In the genomic region with DNA sequence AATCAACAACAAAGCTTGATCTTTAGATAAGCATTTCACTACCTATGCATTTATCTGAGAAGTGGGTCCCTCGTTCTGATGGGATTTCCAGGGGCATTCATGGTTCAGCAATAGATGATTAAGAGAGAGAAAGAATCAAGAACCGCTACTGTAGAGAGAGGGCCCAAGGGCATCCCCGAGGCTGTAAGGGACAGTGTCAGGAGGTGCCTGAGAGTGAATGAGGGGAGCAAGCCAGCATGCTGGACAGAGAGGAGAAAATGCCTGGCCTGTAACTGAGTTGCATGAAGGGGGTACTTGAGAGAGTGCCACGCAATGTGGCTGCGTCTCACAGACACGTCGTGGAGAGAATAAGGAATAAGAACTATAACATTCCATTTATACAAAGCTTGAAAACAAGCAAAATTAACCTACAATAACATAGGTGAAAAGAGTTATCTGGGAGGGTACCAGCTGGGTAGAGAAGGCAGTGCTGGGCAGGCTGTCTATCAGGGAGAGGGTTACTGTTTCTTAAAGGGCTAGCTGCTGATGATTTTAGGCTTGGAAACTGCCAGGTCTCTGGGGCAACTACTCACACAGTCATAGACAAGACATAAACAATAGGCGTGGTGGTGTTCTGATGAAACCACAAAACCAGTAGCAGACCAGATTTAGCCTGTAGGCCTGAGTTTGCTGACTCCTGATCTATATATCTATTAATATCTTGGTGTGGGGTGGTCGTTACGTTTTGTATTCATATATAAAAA, we compare ENCODE assay signal across 9 cellular contexts.
A peak's percentile ranks its signal among the peaks of the same experiment; 100 is the strongest.
DNase-seq lines count a peak whose midpoint lies in the region; ATAC-seq, FAIRE-seq and TF ChIP-seq lines count a peak whose summit lies in the region.
"Had no signal": no experiment of that assay in that cellular context is flagged by ENCODE, and none has a peak within 500 bp of the region (broad histone marks: within the 10 kb centered on the region; RNA-seq: fewer than 3 reads in every experiment).

No MANE protein-coding gene starts in this region.

- peak; percentile 44 for ATAC-seq in stimulated activated naive CD8-positive, alpha-beta T cell treated with anti-CD3 and anti-CD28 coated beads, Interleukin-15, amount 100 ng/mL, for 72 hours

- peak overlapping the region; percentile 13 to 34 for H3K27ac Mint-ChIP-seq in stimulated activated naive CD8-positive, alpha-beta T cell treated with anti-CD3 and anti-CD28 coated beads, Interleukin-15, amount 100 ng/mL, for 72 hours

- peaks cover 71% of the 10 kb centered on the region for H3K4me1 Mint-ChIP-seq in stimulated activated naive CD8-positive, alpha-beta T cell treated with anti-CD3 and anti-CD28 coated beads, Interleukin-15, amount 100 ng/mL, for 72 hours

- DNase-seq in activated gamma-delta T cell treated with Interleukin-2 at 50 U/mL for 16 hours, result peak; percentile 10
- DNase-seq in activated gamma-delta T cell (lab: John Stamatoyannopoulos, UW), result no peak
- DNase-seq in RCC 7860 (ENCODE audit: low spot score), result peak; percentile 34
- peak; percentile 89 for DNase-seq in epithelial cell of prostate (ENCODE audit: low read depth, low spot score)
- DNase-seq in stimulated activated naive CD8-positive, alpha-beta T cell treated with anti-CD3 and anti-CD28 coated beads, Interleukin-15, amount 100 ng/mL, for 72 hours, result no peak
- DNase-seq in NAMALWA (ENCODE audit: low spot score), result no peak
- no peak for DNase-seq in NCI-H345 treated with DMSO at 0.1 percent for 48 hours (lab: John Stamatoyannopoulos, UW; ENCODE audit: unreplicated experiment)
- no peak for DNase-seq in dorsolateral prefrontal cortex

- H3K4me3 ChIP-seq in dorsolateral prefrontal cortex, result no peak overlapping the region
- H3K4me3 ChIP-seq: ascending aorta had no signal

- H3K27ac ChIP-seq in epithelial cell of prostate (peak overlapping the region; percentile 83), dorsolateral prefrontal cortex (no peak overlapping the region)
- H3K27ac ChIP-seq: ascending aorta had no signal

- TF ChIP-seq CTCF in dorsolateral prefrontal cortex (IDR thresholded peaks at IDR 0.05 in 54 of 56, conservative IDR thresholded peaks at IDR 0.05 in 2 of 56; ENCODE audit: low read depth in 1 of 56, partially characterized antibody in 56 of 56), result no peak

- no peaks in the 10 kb centered on the region for H3K27me3 ChIP-seq in dorsolateral prefrontal cortex
- H3K27me3 ChIP-seq: ascending aorta had no signal

- H3K27me3 Mint-ChIP-seq in stimulated activated naive CD8-positive, alpha-beta T cell treated with anti-CD3 and anti-CD28 coated beads, Interleukin-15, amount 100 ng/mL, for 72 hours, result no peaks in the 10 kb centered on the region

- FAIRE-seq in RCC 7860 (lab: Jason Lieb, UNC), result no peak

- H3K9me3 Mint-ChIP-seq in stimulated activated naive CD8-positive, alpha-beta T cell treated with anti-CD3 and anti-CD28 coated beads, Interleukin-15, amount 100 ng/mL, for 72 hours, result no peaks in the 10 kb centered on the region

- intact Hi-C loops in dorsolateral prefrontal cortex (cut with DNase I), result no loop called here

- peak overlapping the region in 1 of 2 donors; percentile 4 for H3K4me3 Mint-ChIP-seq in stimulated activated naive CD8-positive, alpha-beta T cell treated with anti-CD3 and anti-CD28 coated beads, Interleukin-15, amount 100 ng/mL, for 72 hours

Comparison
In these comparisons a context has a peak if more than half of its experiments do, and no peak if none do; other contexts are left out.
1. DNase-seq: peak in activated gamma-delta T cell treated with Interleukin-2 at 50 U/mL for 16 hours (single experiment), RCC 7860 (single experiment) and epithelial cell of prostate (single experiment); none in activated gamma-delta T cell (single experiment), stimulated activated naive CD8-positive, alpha-beta T cell treated with anti-CD3 and anti-CD28 coated beads, Interleukin-15, amount 100 ng/mL, for 72 hours (0 of 2), NAMALWA (single experiment), NCI-H345 treated with DMSO at 0.1 percent for 48 hours (single experiment) and dorsolateral prefrontal cortex (0 of 10).